In genomic region chr1:156772728-156773497, GRCh38 we compare ENCODE assay signal across 10 cellular contexts. TPM values are rescaled to one million over a fixed set of nuclear protein-coding genes. Genes with fewer than 3 reads are reported as not detected.
DNase-seq lines count a peak whose midpoint lies in the region; ATAC-seq and TF ChIP-seq lines count a peak whose summit lies in the region.
"Had no signal": no experiment of that assay in that cellular context is flagged by ENCODE, and none has a peak within 500 bp of the region (broad histone marks: within the 10 kb centered on the region; RNA-seq: fewer than 3 reads in every experiment).

No MANE protein-coding gene starts in this region.

- TF ChIP-seq POLR2A in body of pancreas (IDR thresholded peaks at IDR 0.05): no peak

- intact Hi-C loops in body of pancreas (cut with DNase I): no loop called here
- intact Hi-C loops in activated T-helper 1 cell treated with anti-CD3 and anti-CD28 coated beads, Interleukin-12 subunit alpha, Interleukin-12 subunit beta, Interleukin-2, Interleukin-4 antibody, amounts not matched to agents 30 ng/mL and 10 ng/mL and 1 ng/mL, durations not matched to agents 14 hours and 24 hours and 36 hours (cut with micrococcal nuclease): no loop called here

- H3K4me3 Mint-ChIP-seq in activated naive CD4-positive, alpha-beta T cell treated with anti-CD3 and anti-CD28 coated beads, Interleukin-2, amount 10 ng/mL, durations not matched to agents 7 days and 5 days: no peak overlapping the region
- no peak overlapping the region for H3K4me3 Mint-ChIP-seq in activated T-helper 1 cell treated with anti-CD3 and anti-CD28 coated beads, Interleukin-12 subunit alpha, Interleukin-12 subunit beta, Interleukin-2, Interleukin-4 antibody, amounts not matched to agents 30 ng/mL and 10 ng/mL and 1 ng/mL, durations not matched to agents 14 hours and 24 hours and 36 hours
- H3K4me3 Mint-ChIP-seq: activated T-cell treated with anti-CD3 and anti-CD28 coated beads, Interleukin-2, amount 50 U/mL, for 4 hours had no signal

- CTCF ChIA-PET in activated naive CD4-positive, alpha-beta T cell treated with anti-CD3 and anti-CD28 coated beads, Interleukin-2, amount 10 ng/mL, durations not matched to agents 7 days and 5 days (lab: Charles Lee): interaction anchor here (1.1 to 9.6 kb wide), 6 partner anchors 9 to 116 kb away, joined by 3 to 95 read pairs (median 4); partner anchors contain the start of genes ISG20L2 and METTL25B

- peaks cover 62% of the 10 kb centered on the region for H3K4me1 Mint-ChIP-seq in activated naive CD4-positive, alpha-beta T cell treated with anti-CD3 and anti-CD28 coated beads, Interleukin-2, amount 10 ng/mL, durations not matched to agents 7 days and 5 days
- peaks cover 63% of the 10 kb centered on the region for H3K4me1 Mint-ChIP-seq in activated T-helper 1 cell treated with anti-CD3 and anti-CD28 coated beads, Interleukin-12 subunit alpha, Interleukin-12 subunit beta, Interleukin-2, Interleukin-4 antibody, amounts not matched to agents 30 ng/mL and 10 ng/mL and 1 ng/mL, durations not matched to agents 14 hours and 24 hours and 36 hours (ENCODE audit: low read depth)

- H3K36me3 Mint-ChIP-seq in activated naive CD4-positive, alpha-beta T cell treated with anti-CD3 and anti-CD28 coated beads, Interleukin-2, amount 50 U/mL, for 72 hours: peaks cover 25 to 41% of the 10 kb centered on the region in 2 donors
- H3K36me3 Mint-ChIP-seq in activated naive CD4-positive, alpha-beta T cell treated with anti-CD3 and anti-CD28 coated beads, Interleukin-2, amount 10 ng/mL, durations not matched to agents 7 days and 5 days: peaks cover 43% of the 10 kb centered on the region
- peaks cover 33% of the 10 kb centered on the region for H3K36me3 Mint-ChIP-seq in activated T-helper 1 cell treated with anti-CD3 and anti-CD28 coated beads, Interleukin-12 subunit alpha, Interleukin-12 subunit beta, Interleukin-2, Interleukin-4 antibody, amounts not matched to agents 30 ng/mL and 10 ng/mL and 1 ng/mL, durations not matched to agents 14 hours and 24 hours and 36 hours (ENCODE audit: low read depth)

- H3K36me3 ChIP-seq in body of pancreas (replicated peaks in 1 of 2; ENCODE audit: insufficient read depth in 1 of 2, low read depth in 2 of 2): peaks cover 0 to 2% of the 10 kb centered on the region in 2 donors

- H3K27ac ChIP-seq in body of pancreas: peak overlapping the region in 1 of 4 donors; percentile 9
- peak overlapping the region; percentile 61 for H3K27ac ChIP-seq in temporal lobe (ENCODE audit: low read depth, low read length)
- H3K27ac ChIP-seq: brain microvascular endothelial cell had no signal

- no peaks in the 10 kb centered on the region for H3K27me3 ChIP-seq in body of pancreas
- H3K27me3 ChIP-seq: brain microvascular endothelial cell had no signal

- no peaks in the 10 kb centered on the region for H3K27me3 Mint-ChIP-seq in activated naive CD4-positive, alpha-beta T cell treated with anti-CD3 and anti-CD28 coated beads, Interleukin-2, amount 10 ng/mL, durations not matched to agents 7 days and 5 days
- H3K27me3 Mint-ChIP-seq in activated T-helper 1 cell treated with anti-CD3 and anti-CD28 coated beads, Interleukin-12 subunit alpha, Interleukin-12 subunit beta, Interleukin-2, Interleukin-4 antibody, amounts not matched to agents 30 ng/mL and 10 ng/mL and 1 ng/mL, durations not matched to agents 14 hours and 24 hours and 36 hours (ENCODE audit: insufficient read depth): no peaks in the 10 kb centered on the region

- ATAC-seq in activated naive CD4-positive, alpha-beta T cell treated with anti-CD3 and anti-CD28 coated beads, Interleukin-2, amount 50 U/mL, for 72 hours: no peak
- ATAC-seq in body of pancreas (peak; percentile 19), left lobe of liver (peak; percentile 45)

- DNase-seq in activated naive CD4-positive, alpha-beta T cell treated with anti-CD3 and anti-CD28 coated beads, Interleukin-2, amount 50 U/mL, for 72 hours (ENCODE audit: low spot score in 2 of 2): no peak
- DNase-seq in activated naive CD4-positive, alpha-beta T cell treated with anti-CD3 and anti-CD28 coated beads, Interleukin-2, amount 10 ng/mL, durations not matched to agents 7 days and 5 days: no peak
- DNase-seq in body of pancreas (no peak), left lobe of liver (ENCODE audit: low spot score) (no peak), kidney tubule cell (ENCODE audit: low spot score) (no peak), CD1c-positive myeloid dendritic cell (ENCODE audit: extremely low spot score) (no peak)
- DNase-seq in activated T-helper 1 cell treated with anti-CD3 and anti-CD28 coated beads, Interleukin-12 subunit alpha, Interleukin-12 subunit beta, Interleukin-2, Interleukin-4 antibody, amounts not matched to agents 30 ng/mL and 10 ng/mL and 1 ng/mL, durations not matched to agents 14 hours and 24 hours and 36 hours (ENCODE audit: low spot score): no peak
- DNase-seq: activated T-cell treated with anti-CD3 and anti-CD28 coated beads, Interleukin-2, amount 50 U/mL, for 4 hours; brain microvascular endothelial cell had no signal

- no peaks in the 10 kb centered on the region for H3K9me3 Mint-ChIP-seq in activated naive CD4-positive, alpha-beta T cell treated with anti-CD3 and anti-CD28 coated beads, Interleukin-2, amount 50 U/mL, for 72 hours
- no peaks in the 10 kb centered on the region for H3K9me3 Mint-ChIP-seq in activated naive CD4-positive, alpha-beta T cell treated with anti-CD3 and anti-CD28 coated beads, Interleukin-2, amount 10 ng/mL, durations not matched to agents 7 days and 5 days
- no peaks in the 10 kb centered on the region for H3K9me3 Mint-ChIP-seq in activated T-helper 1 cell treated with anti-CD3 and anti-CD28 coated beads, Interleukin-12 subunit alpha, Interleukin-12 subunit beta, Interleukin-2, Interleukin-4 antibody, amounts not matched to agents 30 ng/mL and 10 ng/mL and 1 ng/mL, durations not matched to agents 14 hours and 24 hours and 36 hours
- H3K9me3 Mint-ChIP-seq: activated T-cell treated with anti-CD3 and anti-CD28 coated beads, Interleukin-2, amount 50 U/mL, for 4 hours had no signal

- peaks cover 45% of the 10 kb centered on the region for H3K4me1 ChIP-seq in body of pancreas

- TF ChIP-seq CTCF in body of pancreas (IDR thresholded peaks at IDR 0.05): no peak

- H3K27ac Mint-ChIP-seq in activated naive CD4-positive, alpha-beta T cell treated with anti-CD3 and anti-CD28 coated beads, Interleukin-2, amount 50 U/mL, for 72 hours: peak overlapping the region; percentile 8 to 10
- no peak overlapping the region for H3K27ac Mint-ChIP-seq in activated naive CD4-positive, alpha-beta T cell treated with anti-CD3 and anti-CD28 coated beads, Interleukin-2, amount 10 ng/mL, durations not matched to agents 7 days and 5 days
- no peak overlapping the region for H3K27ac Mint-ChIP-seq in activated T-helper 1 cell treated with anti-CD3 and anti-CD28 coated beads, Interleukin-12 subunit alpha, Interleukin-12 subunit beta, Interleukin-2, Interleukin-4 antibody, amounts not matched to agents 30 ng/mL and 10 ng/mL and 1 ng/mL, durations not matched to agents 14 hours and 24 hours and 36 hours

- 35 to 43% methylated on average over 7 to 9 of the region's 9 CpGs for WGBS in body of pancreas, 2 donors

- H3K9me3 ChIP-seq in body of pancreas: no peaks in the 10 kb centered on the region

- no peak overlapping the region for H3K4me3 ChIP-seq in body of pancreas

RNA-seq across cellular contexts. Expression of gene PRCC, which starts 5.6 kb away (rescaled TPM):
- 10 to 100 TPM; 44.5 to 72.1 TPM for total RNA-seq in activated naive CD4-positive, alpha-beta T cell treated with anti-CD3 and anti-CD28 coated beads, Interleukin-2, amount 50 U/mL, for 72 hours
- total RNA-seq in body of pancreas (10 to 100 TPM; 19.2 to 28.3 TPM), left lobe of liver (19.3 TPM), temporal lobe (26.3 TPM)
- 117 TPM in 2 replicates for total RNA-seq in activated T-helper 1 cell treated with anti-CD3 and anti-CD28 coated beads, Interleukin-12 subunit alpha, Interleukin-12 subunit beta, Interleukin-2, Interleukin-4 antibody, amounts not matched to agents 30 ng/mL and 10 ng/mL and 1 ng/mL, durations not matched to agents 14 hours and 24 hours and 36 hours

RNA-seq across cellular contexts. Expression of gene HDGF, which starts 21.4 kb away (rescaled TPM):
- total RNA-seq in activated naive CD4-positive, alpha-beta T cell treated with anti-CD3 and anti-CD28 coated beads, Interleukin-2, amount 50 U/mL, for 72 hours: 100 to 1,000 TPM; 281 to 325 TPM
- total RNA-seq in body of pancreas (100 to 1,000 TPM in 1 of 2 donors, 10 to 100 TPM in 1; 92.4 to 122 TPM), left lobe of liver (153 TPM), temporal lobe (72.0 TPM)
- total RNA-seq in activated T-helper 1 cell treated with anti-CD3 and anti-CD28 coated beads, Interleukin-12 subunit alpha, Interleukin-12 subunit beta, Interleukin-2, Interleukin-4 antibody, amounts not matched to agents 30 ng/mL and 10 ng/mL and 1 ng/mL, durations not matched to agents 14 hours and 24 hours and 36 hours: 371 and 374 TPM in 2 replicates

RNA-seq across cellular contexts. Expression of gene MRPL24, which starts 32.0 kb away (rescaled TPM):
- 10 to 100 TPM; 61.4 to 70.4 TPM for total RNA-seq in activated naive CD4-positive, alpha-beta T cell treated with anti-CD3 and anti-CD28 coated beads, Interleukin-2, amount 50 U/mL, for 72 hours
- total RNA-seq in body of pancreas: 10 to 100 TPM; 25.2 to 62.0 TPM
- total RNA-seq in left lobe of liver: 68.7 TPM
- 11.6 TPM for total RNA-seq in temporal lobe
- total RNA-seq in activated T-helper 1 cell treated with anti-CD3 and anti-CD28 coated beads, Interleukin-12 subunit alpha, Interleukin-12 subunit beta, Interleukin-2, Interleukin-4 antibody, amounts not matched to agents 30 ng/mL and 10 ng/mL and 1 ng/mL, durations not matched to agents 14 hours and 24 hours and 36 hours: 132 and 135 TPM in 2 replicates

RNA-seq across cellular contexts. Expression of gene SH2D2A, which starts 43.7 kb away (rescaled TPM):
- total RNA-seq in activated naive CD4-positive, alpha-beta T cell treated with anti-CD3 and anti-CD28 coated beads, Interleukin-2, amount 50 U/mL, for 72 hours: 100 to 1,000 TPM; 186 to 215 TPM
- under 1 TPM in 1 of 2 donors, not detected in 1; 0.99 TPM for total RNA-seq in body of pancreas
- 0.78 TPM for total RNA-seq in left lobe of liver
- 0.25 TPM for total RNA-seq in temporal lobe
- total RNA-seq in activated T-helper 1 cell treated with anti-CD3 and anti-CD28 coated beads, Interleukin-12 subunit alpha, Interleukin-12 subunit beta, Interleukin-2, Interleukin-4 antibody, amounts not matched to agents 30 ng/mL and 10 ng/mL and 1 ng/mL, durations not matched to agents 14 hours and 24 hours and 36 hours: 283 and 286 TPM in 2 replicates

RNA-seq across cellular contexts. Expression of gene ISG20L2, which starts 44.3 kb away (rescaled TPM):
- 10 to 100 TPM; 46.2 to 50.7 TPM for total RNA-seq in activated naive CD4-positive, alpha-beta T cell treated with anti-CD3 and anti-CD28 coated beads, Interleukin-2, amount 50 U/mL, for 72 hours
- total RNA-seq in body of pancreas: 10 to 100 TPM; 11.9 to 14.3 TPM
- 10.8 TPM for total RNA-seq in left lobe of liver
- 5.9 TPM for total RNA-seq in temporal lobe
- 73.7 and 81.5 TPM in 2 replicates for total RNA-seq in activated T-helper 1 cell treated with anti-CD3 and anti-CD28 coated beads, Interleukin-12 subunit alpha, Interleukin-12 subunit beta, Interleukin-2, Interleukin-4 antibody, amounts not matched to agents 30 ng/mL and 10 ng/mL and 1 ng/mL, durations not matched to agents 14 hours and 24 hours and 36 hours

Comparison
In these comparisons a context has a peak if more than half of its experiments do, and no peak if none do; other contexts are left out.
1. H3K27ac Mint-ChIP-seq: peak in activated naive CD4-positive, alpha-beta T cell treated with anti-CD3 and anti-CD28 coated beads, Interleukin-2, amount 50 U/mL, for 72 hours (2 of 2); none in activated naive CD4-positive, alpha-beta T cell treated with anti-CD3 and anti-CD28 coated beads, Interleukin-2, amount 10 ng/mL, durations not matched to agents 7 days and 5 days (single experiment) and activated T-helper 1 cell treated with anti-CD3 and anti-CD28 coated beads, Interleukin-12 subunit alpha, Interleukin-12 subunit beta, Interleukin-2, Interleukin-4 antibody, amounts not matched to agents 30 ng/mL and 10 ng/mL and 1 ng/mL, durations not matched to agents 14 hours and 24 hours and 36 hours (single experiment).
2. ATAC-seq: peak in body of pancreas (single experiment) and left lobe of liver (single experiment); none in activated naive CD4-positive, alpha-beta T cell treated with anti-CD3 and anti-CD28 coated beads, Interleukin-2, amount 50 U/mL, for 72 hours (0 of 2).